ENCODE assay signal across 26 cellular contexts in the genomic region with DNA sequence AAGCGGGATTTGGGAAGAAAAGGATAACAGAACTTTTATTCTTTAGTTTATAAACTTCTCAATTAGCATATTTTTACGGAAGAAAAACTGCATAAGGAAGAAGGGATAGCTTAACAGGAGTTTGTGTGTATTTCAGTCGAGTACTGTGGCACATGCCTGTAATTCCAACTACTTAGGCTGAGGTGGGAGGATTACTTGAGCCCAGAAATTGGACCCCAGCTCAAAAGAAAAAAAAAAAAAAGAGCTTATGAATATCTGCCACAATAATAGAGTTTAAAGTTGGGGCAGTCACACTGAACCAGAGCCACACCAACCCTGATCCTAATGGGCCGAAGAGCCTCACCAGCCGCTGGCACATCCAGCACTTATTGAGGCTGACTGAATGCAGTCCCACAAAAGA. TPM values are rescaled to one million over a fixed set of nuclear protein-coding genes. Genes with fewer than 3 reads are reported as not detected.
"Had no signal": no experiment of that assay in that cellular context is flagged by ENCODE, and none has a peak within 500 bp of the region (broad histone marks: within the 10 kb centered on the region; RNA-seq: fewer than 3 reads in every experiment).

No MANE protein-coding gene starts in this region.

- H3K4me3 ChIP-seq: gastrocnemius medialis, left ventricle myocardium inferior, right lobe of liver, stomach, suprapubic skin, uterus had no signal

- FAIRE-seq: bronchial epithelial cell, endometrium, small intestine had no signal

- H3K4me1 ChIP-seq: gastrocnemius medialis, right lobe of liver, stomach, suprapubic skin, uterus had no signal

- ATAC-seq: activated naive CD8-positive, alpha-beta T cell treated with anti-CD3 and anti-CD28 coated beads, Interleukin-2, amount 50 U/mL, for 24 hours; activated T-cell treated with anti-CD3 and anti-CD28 coated beads, Interleukin-2, amount 50 U/mL, for 72 hours; gastrocnemius medialis; right lobe of liver; stimulated activated memory B cell treated with anti-CD40 and anti-IgM and Interleukin-4, amounts not matched to agents 10 μg/mL and 1 μg/mL and 100 μg/mL, for 72 hours had no signal

- H3K4me1 Mint-ChIP-seq: activated naive CD8-positive, alpha-beta T cell treated with anti-CD3 and anti-CD28 coated beads, Interleukin-2, amount 50 U/mL, for 24 hours; stimulated activated memory B cell treated with anti-CD40 and anti-IgM and Interleukin-4, amounts not matched to agents 10 μg/mL and 1 μg/mL and 100 μg/mL, for 72 hours had no signal

- DNase-seq: activated CD4-positive, alpha-beta memory T cell treated with anti-CD3 and anti-CD28 coated beads for 36 hours; activated CD4-positive, alpha-beta T cell treated with anti-CD3 and anti-CD28 coated beads for 4 hours; activated CD4-positive, CD25-positive, alpha-beta regulatory T cell; activated effector memory CD4-positive, alpha-beta T cell treated with Interleukin-2 at 50 U/mL for 16 hours; activated naive CD4-positive, alpha-beta T cell treated with anti-CD3 and anti-CD28 coated beads for 36 hours; activated naive CD8-positive, alpha-beta T cell treated with anti-CD3 and anti-CD28 coated beads, Interleukin-2, amount 50 U/mL, for 24 hours; activated T-cell treated with anti-CD3 and anti-CD28 coated beads, Interleukin-2, amount 50 U/mL, for 72 hours; cortex of kidney; erythroblast; gastrocnemius medialis; hippocampal formation; left ventricle myocardium inferior; midbrain; nucleus accumbens; right lobe of liver; small intestine; stimulated activated CD4-positive, alpha-beta T cell treated with anti-CD3 and anti-CD28 coated beads, Interleukin-15, amount 100 ng/mL, for 24 hours; stomach; T-helper 9 cell; trophoblast cell; uterus had no signal

- H3K27me3 Mint-ChIP-seq: activated CD4-positive, alpha-beta memory T cell treated with anti-CD3 and anti-CD28 coated beads for 36 hours; activated naive CD8-positive, alpha-beta T cell treated with anti-CD3 and anti-CD28 coated beads, Interleukin-2, amount 50 U/mL, for 24 hours; stimulated activated memory B cell treated with anti-CD40 and anti-IgM and Interleukin-4, amounts not matched to agents 10 μg/mL and 1 μg/mL and 100 μg/mL, for 72 hours had no signal

- H3K27me3 ChIP-seq: gastrocnemius medialis, right lobe of liver, stomach, suprapubic skin, uterus had no signal

- H3K36me3 ChIP-seq: uterus had no signal

- H3K27ac ChIP-seq: left ventricle myocardium inferior, right lobe of liver, stomach, suprapubic skin, uterus had no signal

- H3K4me3 Mint-ChIP-seq: activated CD4-positive, alpha-beta memory T cell treated with anti-CD3 and anti-CD28 coated beads for 36 hours; activated naive CD4-positive, alpha-beta T cell treated with anti-CD3 and anti-CD28 coated beads for 36 hours; activated naive CD8-positive, alpha-beta T cell treated with anti-CD3 and anti-CD28 coated beads, Interleukin-2, amount 50 U/mL, for 24 hours; activated T-cell treated with anti-CD3 and anti-CD28 coated beads, Interleukin-2, amount 50 U/mL, for 72 hours; stimulated activated memory B cell treated with anti-CD40 and anti-IgM and Interleukin-4, amounts not matched to agents 10 μg/mL and 1 μg/mL and 100 μg/mL, for 72 hours had no signal

- H3K27ac Mint-ChIP-seq: activated CD4-positive, alpha-beta memory T cell treated with anti-CD3 and anti-CD28 coated beads for 36 hours; activated naive CD4-positive, alpha-beta T cell treated with anti-CD3 and anti-CD28 coated beads for 36 hours; activated naive CD8-positive, alpha-beta T cell treated with anti-CD3 and anti-CD28 coated beads, Interleukin-2, amount 50 U/mL, for 24 hours; activated T-cell treated with anti-CD3 and anti-CD28 coated beads, Interleukin-2, amount 50 U/mL, for 72 hours; stimulated activated memory B cell treated with anti-CD40 and anti-IgM and Interleukin-4, amounts not matched to agents 10 μg/mL and 1 μg/mL and 100 μg/mL, for 72 hours had no signal

- H3K9me3 ChIP-seq: gastrocnemius medialis, left ventricle myocardium inferior, right lobe of liver, stomach, suprapubic skin, uterus had no signal

- H3K9me3 Mint-ChIP-seq: activated CD4-positive, alpha-beta memory T cell treated with anti-CD3 and anti-CD28 coated beads for 36 hours; activated naive CD4-positive, alpha-beta T cell treated with anti-CD3 and anti-CD28 coated beads for 36 hours; activated naive CD8-positive, alpha-beta T cell treated with anti-CD3 and anti-CD28 coated beads, Interleukin-2, amount 50 U/mL, for 24 hours; activated T-cell treated with anti-CD3 and anti-CD28 coated beads, Interleukin-2, amount 50 U/mL, for 72 hours; stimulated activated memory B cell treated with anti-CD40 and anti-IgM and Interleukin-4, amounts not matched to agents 10 μg/mL and 1 μg/mL and 100 μg/mL, for 72 hours had no signal

RNA-seq across cellular contexts. Expression of gene DLL4, which starts 55.3 kb away (rescaled TPM):
- total RNA-seq: activated CD4-positive, alpha-beta memory T cell treated with anti-CD3 and anti-CD28 coated beads for 36 hours; bronchial epithelial cell; T-helper 1 cell treated with Interleukin-12 subunit alpha and Interleukin-12 subunit beta and Interleukin-4 antibody, amounts not matched to agents 30 ng/mL and 1 ng/mL, for 36 hours had no signal
